Comparison of ENCODE assay signal across 22 cellular contexts in the genomic region with DNA sequence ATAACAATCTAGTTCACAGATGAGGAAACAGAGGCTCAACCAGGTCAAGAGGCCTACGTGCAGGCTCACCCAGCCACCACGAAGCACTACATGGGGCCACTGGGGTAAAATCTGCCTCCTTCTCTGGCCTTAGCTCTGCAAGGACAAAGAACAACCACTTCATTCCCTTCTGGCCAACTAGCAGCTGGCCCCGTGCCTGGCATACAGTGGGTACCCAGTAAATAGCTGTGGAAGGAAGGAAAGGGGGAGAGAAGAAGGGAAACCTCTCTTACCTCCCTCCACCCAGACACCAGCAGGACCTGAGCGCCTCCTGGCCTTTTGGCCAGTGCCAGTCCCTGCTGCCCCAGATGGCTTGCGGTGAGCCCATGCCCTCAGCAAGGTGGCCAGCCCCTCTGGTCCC.
"Had no signal": no experiment of that assay in that cellular context is flagged by ENCODE, and none has a peak within 500 bp of the region (broad histone marks: within the 10 kb centered on the region; RNA-seq: fewer than 3 reads in every experiment).

No MANE protein-coding gene starts in this region.

- H3K9me3 ChIP-seq: ascending aorta, heart left ventricle, lower lobe of right lung, right lobe of liver, testis, transverse colon had no signal

- H3K27ac ChIP-seq: ascending aorta, heart left ventricle, lower lobe of right lung, right lobe of liver, testis, transverse colon had no signal

- H3K36me3 ChIP-seq: ascending aorta, heart left ventricle, lower lobe of right lung, right lobe of liver, transverse colon had no signal

- H3K9me3 Mint-ChIP-seq: activated naive CD4-positive, alpha-beta T cell treated with anti-CD3 and anti-CD28 coated beads, Interleukin-2, amount 10 ng/mL, durations not matched to agents 7 days and 5 days; activated naive CD8-positive, alpha-beta T cell treated with anti-CD3 and anti-CD28 coated beads, Interleukin-2, amount 10 ng/mL, durations not matched to agents 7 days and 5 days; activated T-helper 1 cell treated with anti-CD3 and anti-CD28 coated beads, Interleukin-12 subunit alpha, Interleukin-12 subunit beta, Interleukin-2, Interleukin-4 antibody, amounts not matched to agents 30 ng/mL and 10 ng/mL and 1 ng/mL, durations not matched to agents 14 hours and 24 hours and 36 hours; dendritic cell treated with granulocyte-macrophage colony-stimulating factor and Interleukin-4, amounts not matched to agents 40 ng/mL and 50 ng/mL, for 4 days; endodermal cell; nephron had no signal

- H3K27me3 ChIP-seq: ascending aorta, right lobe of liver, testis had no signal

- H3K4me1 Mint-ChIP-seq: activated naive CD4-positive, alpha-beta T cell treated with anti-CD3 and anti-CD28 coated beads, Interleukin-2, amount 10 ng/mL, durations not matched to agents 7 days and 5 days; activated naive CD8-positive, alpha-beta T cell treated with anti-CD3 and anti-CD28 coated beads, Interleukin-2, amount 10 ng/mL, durations not matched to agents 7 days and 5 days; nephron had no signal

- H3K4me3 ChIP-seq: ascending aorta, heart left ventricle, lower lobe of right lung, right lobe of liver, testis, transverse colon had no signal

- DNase-seq: activated CD4-positive, alpha-beta T cell treated with anti-CD3 and anti-CD28 coated beads for 4 hours; activated CD4-positive, alpha-beta T cell treated with anti-CD3 and anti-CD28 coated beads, Interleukin-2, amount 50 U/mL, for 4 hours; activated CD8-positive, alpha-beta memory T cell treated with anti-CD3 and anti-CD28 coated beads for 24 hours; activated gamma-delta T cell; activated naive CD4-positive, alpha-beta T cell treated with anti-CD3 and anti-CD28 coated beads, Interleukin-2, amount 10 ng/mL, durations not matched to agents 7 days and 5 days; activated naive CD8-positive, alpha-beta T cell treated with anti-CD3 and anti-CD28 coated beads, Interleukin-2, amount 10 ng/mL, durations not matched to agents 7 days and 5 days; foreskin fibroblast; heart left ventricle; lower lobe of right lung; right lobe of liver; stimulated activated CD4-positive, alpha-beta T cell treated with anti-CD3 and anti-CD28 coated beads, Interleukin-2, amount 100 ng/mL, for 48 hours; stimulated activated naive CD8-positive, alpha-beta T cell treated with anti-CD3 and anti-CD28 coated beads, Interleukin-15, Interleukin-2, amounts not matched to agents 100 U/mL and 50 U/mL, for 24 hours; testis; transverse colon had no signal

- H3K27ac Mint-ChIP-seq: activated naive CD4-positive, alpha-beta T cell treated with anti-CD3 and anti-CD28 coated beads, Interleukin-2, amount 10 ng/mL, durations not matched to agents 7 days and 5 days; activated naive CD8-positive, alpha-beta T cell treated with anti-CD3 and anti-CD28 coated beads, Interleukin-2, amount 10 ng/mL, durations not matched to agents 7 days and 5 days; activated T-helper 1 cell treated with anti-CD3 and anti-CD28 coated beads, Interleukin-12 subunit alpha, Interleukin-12 subunit beta, Interleukin-2, Interleukin-4 antibody, amounts not matched to agents 30 ng/mL and 10 ng/mL and 1 ng/mL, durations not matched to agents 14 hours and 24 hours and 36 hours; dendritic cell treated with granulocyte-macrophage colony-stimulating factor and Interleukin-4, amounts not matched to agents 40 ng/mL and 50 ng/mL, for 4 days; nephron; progenitor cell of endocrine pancreas had no signal

- ATAC-seq: esophagus mucosa; heart left ventricle; left lobe of liver; lower lobe of right lung; right lobe of liver; stimulated activated naive CD8-positive, alpha-beta T cell treated with anti-CD3 and anti-CD28 coated beads, Interleukin-15, Interleukin-2, amounts not matched to agents 100 U/mL and 50 U/mL, for 24 hours had no signal

- H3K4me3 Mint-ChIP-seq: activated naive CD4-positive, alpha-beta T cell treated with anti-CD3 and anti-CD28 coated beads, Interleukin-2, amount 10 ng/mL, durations not matched to agents 7 days and 5 days; activated naive CD8-positive, alpha-beta T cell treated with anti-CD3 and anti-CD28 coated beads, Interleukin-2, amount 10 ng/mL, durations not matched to agents 7 days and 5 days; activated T-helper 1 cell treated with anti-CD3 and anti-CD28 coated beads, Interleukin-12 subunit alpha, Interleukin-12 subunit beta, Interleukin-2, Interleukin-4 antibody, amounts not matched to agents 30 ng/mL and 10 ng/mL and 1 ng/mL, durations not matched to agents 14 hours and 24 hours and 36 hours; dendritic cell treated with granulocyte-macrophage colony-stimulating factor and Interleukin-4, amounts not matched to agents 40 ng/mL and 50 ng/mL, for 4 days; endodermal cell; nephron had no signal

- H3K36me3 Mint-ChIP-seq: activated naive CD4-positive, alpha-beta T cell treated with anti-CD3 and anti-CD28 coated beads, Interleukin-2, amount 10 ng/mL, durations not matched to agents 7 days and 5 days; activated naive CD8-positive, alpha-beta T cell treated with anti-CD3 and anti-CD28 coated beads, Interleukin-2, amount 10 ng/mL, durations not matched to agents 7 days and 5 days had no signal

- H3K4me1 ChIP-seq: ascending aorta, heart left ventricle, lower lobe of right lung, right lobe of liver, testis, transverse colon had no signal
